ENCODE assay signal across 8 cellular contexts in genomic region chr12:103839893-103840292, GRCh38. TPM values are rescaled to one million over a fixed set of nuclear protein-coding genes. Genes with fewer than 3 reads are reported as not detected.
DNase-seq lines count a peak whose midpoint lies in the region; ATAC-seq and TF ChIP-seq lines count a peak whose summit lies in the region.

No MANE protein-coding gene starts in this region.

- no peak for DNase-seq in activated T-cell treated with anti-CD3 and anti-CD28 coated beads, Interleukin-2, amount 50 U/mL, for 4 hours
- no peak for DNase-seq in activated T-cell treated with anti-CD3 and anti-CD28 coated beads for 4 hours
- no peak for DNase-seq in activated naive CD8-positive, alpha-beta T cell treated with anti-CD3 and anti-CD28 coated beads for 36 hours
- no peak for DNase-seq in kidney epithelial cell (ENCODE audit: low read depth)
- no peak for DNase-seq in hypothalamus (lab: John Stamatoyannopoulos, UW)
- no peak for DNase-seq in CD1c-positive myeloid dendritic cell (ENCODE audit: extremely low spot score)

- H3K4me3 ChIP-seq in kidney epithelial cell (ENCODE audit: low read depth, low read length) = peak overlapping the region; percentile 61
- H3K4me3 ChIP-seq in thymus (ENCODE audit: low read length) = peak overlapping the region; percentile 61

- peaks cover 8% of the 10 kb centered on the region for H3K4me1 ChIP-seq in thymus (ENCODE audit: control insufficient read depth, insufficient read depth, low read length)

- H3K9me3 Mint-ChIP-seq in activated T-cell treated with anti-CD3 and anti-CD28 coated beads, Interleukin-2, amount 50 U/mL, for 4 hours = no peaks in the 10 kb centered on the region
- no peaks in the 10 kb centered on the region for H3K9me3 Mint-ChIP-seq in activated naive CD8-positive, alpha-beta T cell treated with anti-CD3 and anti-CD28 coated beads for 36 hours

- H3K36me3 ChIP-seq in kidney epithelial cell (ENCODE audit: control insufficient read depth, insufficient read depth, low read length) (no peaks in the 10 kb centered on the region), thymus (ENCODE audit: control insufficient read depth, insufficient read depth) (no peaks in the 10 kb centered on the region)

- no peak for ATAC-seq in activated T-cell treated with anti-CD3 and anti-CD28 coated beads, Interleukin-2, amount 50 U/mL, for 4 hours
- ATAC-seq in HG02884 (IDR thresholded peaks at IDR 0.05; ENCODE audit: unreplicated experiment) = no peak

- H3K27ac ChIP-seq in thymus (ENCODE audit: low read depth) = no peak overlapping the region

- TF ChIP-seq CTCF in kidney epithelial cell (IDR thresholded peaks at IDR 0.05; ENCODE audit: insufficient read depth, low read length, poor library complexity, severe bottlenecking) = no peak

- H3K27me3 ChIP-seq in kidney epithelial cell (ENCODE audit: control insufficient read depth, insufficient read depth, low read length) = no peaks in the 10 kb centered on the region
- H3K27me3 ChIP-seq in thymus (ENCODE audit: control insufficient read depth, insufficient read depth) = peaks cover 8% of the 10 kb centered on the region

- peaks cover 7% of the 10 kb centered on the region for H3K36me3 Mint-ChIP-seq in activated T-cell treated with anti-CD3 and anti-CD28 coated beads, Interleukin-2, amount 50 U/mL, for 4 hours (ENCODE audit: insufficient read depth)
- peaks cover 9% of the 10 kb centered on the region for H3K36me3 Mint-ChIP-seq in activated naive CD8-positive, alpha-beta T cell treated with anti-CD3 and anti-CD28 coated beads for 36 hours

- 92% methylated on average over 11 of the region's 11 CpGs for WGBS in thymus

- H3K27ac Mint-ChIP-seq in activated naive CD8-positive, alpha-beta T cell treated with anti-CD3 and anti-CD28 coated beads for 36 hours = peak overlapping the region; percentile 31

- no peaks in the 10 kb centered on the region for H3K27me3 Mint-ChIP-seq in activated T-cell treated with anti-CD3 and anti-CD28 coated beads, Interleukin-2, amount 50 U/mL, for 4 hours (ENCODE audit: low read depth)
- H3K27me3 Mint-ChIP-seq in activated naive CD8-positive, alpha-beta T cell treated with anti-CD3 and anti-CD28 coated beads for 36 hours = peaks cover 4% of the 10 kb centered on the region

- peak overlapping the region; percentile 86 for H3K4me3 Mint-ChIP-seq in activated T-cell treated with anti-CD3 and anti-CD28 coated beads, Interleukin-2, amount 50 U/mL, for 4 hours
- H3K4me3 Mint-ChIP-seq in activated naive CD8-positive, alpha-beta T cell treated with anti-CD3 and anti-CD28 coated beads for 36 hours = peak overlapping the region; percentile 88

- no peaks in the 10 kb centered on the region for H3K9me3 ChIP-seq in thymus (ENCODE audit: control insufficient read depth)

- H3K4me1 Mint-ChIP-seq in activated T-cell treated with anti-CD3 and anti-CD28 coated beads, Interleukin-2, amount 50 U/mL, for 4 hours (ENCODE audit: low read depth) = peaks cover 16% of the 10 kb centered on the region
- peaks cover 15% of the 10 kb centered on the region for H3K4me1 Mint-ChIP-seq in activated naive CD8-positive, alpha-beta T cell treated with anti-CD3 and anti-CD28 coated beads for 36 hours

RNA-seq across cellular contexts. Expression of gene NT5DC3, which starts 1.1 kb away (rescaled TPM):
- total RNA-seq in activated T-cell treated with anti-CD3 and anti-CD28 coated beads, Interleukin-2, amount 50 U/mL, for 4 hours = 10 to 100 TPM; 13.6 to 15.1 (median 14.1) TPM
- total RNA-seq in activated naive CD8-positive, alpha-beta T cell treated with anti-CD3 and anti-CD28 coated beads for 36 hours = 1 to 10 TPM; 9.6 TPM
- total RNA-seq in kidney epithelial cell = 14.3 and 17.0 TPM in 2 replicates
- polyA plus RNA-seq in thymus = 2.1 TPM
